21 cellular contexts compared by ENCODE assay signal in genomic region chr7:6155596-6155995, GRCh38. TPM values are rescaled to one million over a fixed set of nuclear protein-coding genes. Genes with fewer than 3 reads are reported as not detected.
DNase-seq lines count a peak whose midpoint lies in the region; ATAC-seq and TF ChIP-seq lines count a peak whose summit lies in the region.
"Had no signal": no experiment of that assay in that cellular context is flagged by ENCODE, and none has a peak within 500 bp of the region (broad histone marks: within the 10 kb centered on the region; RNA-seq: fewer than 3 reads in every experiment).

No MANE protein-coding gene starts in this region.

- TF ChIP-seq POLR2A in sigmoid colon (IDR thresholded peaks at IDR 0.05) = no peak

- no peaks in the 10 kb centered on the region for H3K9me3 ChIP-seq in sigmoid colon

- no peak overlapping the region for H3K4me3 Mint-ChIP-seq in activated naive CD8-positive, alpha-beta T cell treated with anti-CD3 and anti-CD28 coated beads, Interleukin-2, amount 50 U/mL, for 24 hours
- H3K4me3 Mint-ChIP-seq in activated naive CD8-positive, alpha-beta T cell treated with anti-CD3 and anti-CD28 coated beads for 36 hours = no peak overlapping the region
- no peak overlapping the region for H3K4me3 Mint-ChIP-seq in activated T-helper 17 cell treated with anti-CD3 and anti-CD28 coated beads, Interleukin-2, amount 50 U/mL, for 72 hours
- H3K4me3 Mint-ChIP-seq: B cell; CD4-positive, CD25-positive, alpha-beta regulatory T cell; CD8-positive, alpha-beta memory T cell had no signal

- H3K9me3 Mint-ChIP-seq in activated naive CD8-positive, alpha-beta T cell treated with anti-CD3 and anti-CD28 coated beads, Interleukin-2, amount 50 U/mL, for 24 hours = no peaks in the 10 kb centered on the region
- H3K9me3 Mint-ChIP-seq in activated naive CD8-positive, alpha-beta T cell treated with anti-CD3 and anti-CD28 coated beads for 36 hours = no peaks in the 10 kb centered on the region
- H3K9me3 Mint-ChIP-seq in activated T-helper 17 cell treated with anti-CD3 and anti-CD28 coated beads, Interleukin-2, amount 50 U/mL, for 72 hours = no peaks in the 10 kb centered on the region
- H3K9me3 Mint-ChIP-seq: CD8-positive, alpha-beta memory T cell had no signal

- H3K4me3 ChIP-seq in sigmoid colon (no peak overlapping the region), H7 (ENCODE audit: insufficient read depth, low read depth, low read length) (no peak overlapping the region)
- H3K4me3 ChIP-seq: GM12878, GM23248 had no signal

- intact Hi-C loops in sigmoid colon (cut with DNase I) = no loop called here

- H3K36me3 ChIP-seq in sigmoid colon (peaks cover 26 to 91% (median 38%) of the 10 kb centered on the region in 4 donors), H7 (replicated peaks; ENCODE audit: control insufficient read depth, insufficient read depth, low read length) (peaks cover 17% of the 10 kb centered on the region)

- peaks cover 43% of the 10 kb centered on the region for H3K36me3 Mint-ChIP-seq in activated naive CD8-positive, alpha-beta T cell treated with anti-CD3 and anti-CD28 coated beads, Interleukin-2, amount 50 U/mL, for 24 hours (ENCODE audit: low read depth)
- peaks cover 10% of the 10 kb centered on the region for H3K36me3 Mint-ChIP-seq in activated naive CD8-positive, alpha-beta T cell treated with anti-CD3 and anti-CD28 coated beads for 36 hours
- H3K36me3 Mint-ChIP-seq in activated T-helper 17 cell treated with anti-CD3 and anti-CD28 coated beads, Interleukin-2, amount 50 U/mL, for 72 hours (ENCODE audit: low read depth) = peaks cover 87% of the 10 kb centered on the region

- TF ChIP-seq CTCF in sigmoid colon (IDR thresholded peaks at IDR 0.05) = no peak

- peaks cover 0 to 11% (median 5%) of the 10 kb centered on the region in 4 donors for H3K4me1 ChIP-seq in sigmoid colon

- no peaks in the 10 kb centered on the region for H3K4me1 Mint-ChIP-seq in activated naive CD8-positive, alpha-beta T cell treated with anti-CD3 and anti-CD28 coated beads, Interleukin-2, amount 50 U/mL, for 24 hours
- H3K4me1 Mint-ChIP-seq in activated naive CD8-positive, alpha-beta T cell treated with anti-CD3 and anti-CD28 coated beads for 36 hours = no peaks in the 10 kb centered on the region
- H3K4me1 Mint-ChIP-seq in activated T-helper 17 cell treated with anti-CD3 and anti-CD28 coated beads, Interleukin-2, amount 50 U/mL, for 72 hours = no peaks in the 10 kb centered on the region
- H3K4me1 Mint-ChIP-seq: B cell; CD4-positive, CD25-positive, alpha-beta regulatory T cell; CD8-positive, alpha-beta memory T cell had no signal

- ATAC-seq in activated naive CD8-positive, alpha-beta T cell treated with anti-CD3 and anti-CD28 coated beads, Interleukin-2, amount 50 U/mL, for 24 hours = no peak
- ATAC-seq in activated T-helper 17 cell treated with anti-CD3 and anti-CD28 coated beads, Interleukin-2, amount 50 U/mL, for 72 hours (replicated peaks) = no peak
- no peak for ATAC-seq in GM21367 (IDR thresholded peaks at IDR 0.05; ENCODE audit: unreplicated experiment)
- ATAC-seq: GM12878 had no signal

- WGBS in sigmoid colon, 2 donors = 97% methylated on average over 11 of the region's 11 CpGs

- H3K27ac Mint-ChIP-seq in activated naive CD8-positive, alpha-beta T cell treated with anti-CD3 and anti-CD28 coated beads, Interleukin-2, amount 50 U/mL, for 24 hours = peak overlapping the region; percentile 17
- no peak overlapping the region for H3K27ac Mint-ChIP-seq in activated naive CD8-positive, alpha-beta T cell treated with anti-CD3 and anti-CD28 coated beads for 36 hours
- peak overlapping the region; percentile 50 for H3K27ac Mint-ChIP-seq in activated T-helper 17 cell treated with anti-CD3 and anti-CD28 coated beads, Interleukin-2, amount 50 U/mL, for 72 hours
- H3K27ac Mint-ChIP-seq: B cell; CD4-positive, CD25-positive, alpha-beta regulatory T cell had no signal

- no peaks in the 10 kb centered on the region for H3K27me3 Mint-ChIP-seq in activated naive CD8-positive, alpha-beta T cell treated with anti-CD3 and anti-CD28 coated beads, Interleukin-2, amount 50 U/mL, for 24 hours
- no peaks in the 10 kb centered on the region for H3K27me3 Mint-ChIP-seq in activated naive CD8-positive, alpha-beta T cell treated with anti-CD3 and anti-CD28 coated beads for 36 hours
- no peaks in the 10 kb centered on the region for H3K27me3 Mint-ChIP-seq in activated T-helper 17 cell treated with anti-CD3 and anti-CD28 coated beads, Interleukin-2, amount 50 U/mL, for 72 hours
- H3K27me3 Mint-ChIP-seq: B cell; CD4-positive, CD25-positive, alpha-beta regulatory T cell; CD8-positive, alpha-beta memory T cell had no signal

- H3K27ac ChIP-seq in sigmoid colon = no peak overlapping the region
- H3K27ac ChIP-seq: GM23248, HL-60 had no signal

- no peaks in the 10 kb centered on the region for H3K27me3 ChIP-seq in sigmoid colon
- H3K27me3 ChIP-seq in H7 (ENCODE audit: control insufficient read depth, insufficient read depth, low read length) = no peaks in the 10 kb centered on the region

- TF ChIP-seq EP300 in sigmoid colon (IDR thresholded peaks at IDR 0.05) = no peak

- DNase-seq in activated naive CD8-positive, alpha-beta T cell treated with anti-CD3 and anti-CD28 coated beads, Interleukin-2, amount 50 U/mL, for 24 hours = no peak
- DNase-seq in activated naive CD8-positive, alpha-beta T cell treated with anti-CD3 and anti-CD28 coated beads for 36 hours = no peak
- peak; percentile 28 for DNase-seq in sigmoid colon
- no peak for DNase-seq in H7
- DNase-seq in stimulated activated naive CD4-positive, alpha-beta T cell (lab: John Stamatoyannopoulos, UW) = no peak
- DNase-seq: C1 segment of cervical spinal cord; CD4-positive, CD25-positive, alpha-beta regulatory T cell; CD8-positive, alpha-beta memory T cell; COR-L47; DMS 273 treated with DMSO at 0.1 percent for 48 hours; DMS53; DND-41; EL; GM23248; HCEC 1CT; IMR-90 had no signal

RNA-seq across cellular contexts. Expression of gene USP42, which starts 50.8 kb away (rescaled TPM):
- 10 to 100 TPM; 11.9 to 12.9 TPM for total RNA-seq in activated naive CD8-positive, alpha-beta T cell treated with anti-CD3 and anti-CD28 coated beads for 36 hours
- total RNA-seq in activated T-helper 17 cell treated with anti-CD3 and anti-CD28 coated beads, Interleukin-2, amount 50 U/mL, for 72 hours = 10 to 100 TPM in 1 of 2 donors, 1 to 10 TPM in 1; 9.9 to 10.5 TPM
- 10 to 100 TPM in 2 of 4 donors, 1 to 10 TPM in 2; 6.1 to 10.5 (median 9.0) TPM for total RNA-seq in sigmoid colon
- 1 to 10 TPM; 2.4 to 5.3 (median 3.9) TPM for polyA plus RNA-seq in sigmoid colon
- total RNA-seq in H7 (2014; rRNA removed; shearing (Covaris generic)) = 9.6 and 11.4 TPM in 2 replicates
